Comparison of ENCODE assay signal across 23 cellular contexts in the genomic region with DNA sequence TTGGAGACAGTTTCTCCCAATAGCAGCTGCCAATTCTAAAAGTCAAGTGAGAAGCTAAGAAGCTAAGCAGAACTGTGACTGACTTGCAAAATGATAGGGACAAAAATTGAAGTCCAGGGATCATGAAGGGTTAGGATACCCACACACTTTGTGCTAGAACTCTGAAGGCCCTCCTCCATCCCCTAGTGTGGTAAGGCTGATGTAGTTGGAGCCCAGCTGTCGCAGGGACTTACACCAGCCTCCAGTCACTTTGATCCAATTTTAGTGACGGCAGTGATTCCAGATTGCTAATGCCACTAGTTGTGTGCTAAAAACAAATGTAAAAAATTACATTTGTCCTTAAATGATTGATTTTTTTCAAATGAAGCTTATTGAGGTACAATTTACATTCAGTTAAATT.
"Had no signal": no experiment of that assay in that cellular context is flagged by ENCODE, and none has a peak within 500 bp of the region (broad histone marks: within the 10 kb centered on the region; RNA-seq: fewer than 3 reads in every experiment).

No MANE protein-coding gene starts in this region.

- H3K4me3 ChIP-seq: hepatocyte, lower lobe of right lung, mucosa of descending colon, psoas muscle, right atrium auricular region, tibial nerve, uterus had no signal

- H3K36me3 ChIP-seq: lower lobe of right lung, right atrium auricular region, tibial nerve, uterus had no signal

- H3K4me2 ChIP-seq: hepatocyte had no signal

- H2AFZ ChIP-seq: hepatocyte had no signal

- ATAC-seq: activated CD4-positive, CD25-positive, alpha-beta regulatory T cell treated with anti-CD3 and anti-CD28 coated beads, Interleukin-2, amount 50 U/mL, for 24 hours; activated CD8-positive, alpha-beta memory T cell treated with anti-CD3 and anti-CD28 coated beads, Interleukin-2, amount 10 ng/mL, durations not matched to agents 7 days and 5 days; activated CD8-positive, alpha-beta T cell treated with anti-CD3 and anti-CD28 coated beads for 36 hours; foreskin keratinocyte; left lobe of liver; lower lobe of right lung; mucosa of descending colon; naive thymus-derived CD4-positive, alpha-beta T cell; psoas muscle had no signal

- H3K27ac ChIP-seq: foreskin keratinocyte, hepatocyte, lower lobe of right lung, psoas muscle, right atrium auricular region, tibial nerve, uterus had no signal

- DNase-seq: activated CD4-positive, alpha-beta T cell treated with anti-CD3 and anti-CD28 coated beads, Interleukin-2, amount 10 ng/mL, durations not matched to agents 24 days and 14 days; activated CD8-positive, alpha-beta memory T cell treated with anti-CD3 and anti-CD28 coated beads, Interleukin-2, amount 10 ng/mL, durations not matched to agents 7 days and 5 days; activated CD8-positive, alpha-beta T cell treated with anti-CD3 and anti-CD28 coated beads for 36 hours; activated effector memory CD4-positive, alpha-beta T cell treated with anti-CD3 and anti-CD28 coated beads, Interleukin-2, amount 50 U/mL, for 16 hours; activated naive CD4-positive, alpha-beta T cell treated with anti-CD3 and anti-CD28 coated beads, Interleukin-2, amount 10 ng/mL, durations not matched to agents 7 days and 5 days; activated T-cell treated with anti-CD3 and anti-CD28 coated beads for 4 hours; amygdala; effector CD4-positive, alpha-beta T cell; foreskin keratinocyte; immature natural killer cell; lower lobe of right lung; mesendoderm; mucosa of descending colon; naive thymus-derived CD4-positive, alpha-beta T cell; psoas muscle; stimulated activated CD4-positive, alpha-beta T cell treated with anti-CD3 and anti-CD28 coated beads, Interleukin-12 subunit alpha, Interleukin-12 subunit beta, amount 100 ng/mL, for 4 hours; stimulated activated CD4-positive, alpha-beta T cell treated with anti-CD3 and anti-CD28 coated beads, Interleukin-1b, Interleukin-23, amount 100 ng/mL, for 48 hours; uterus had no signal

- H3K27me3 ChIP-seq: foreskin keratinocyte, hepatocyte, right atrium auricular region, tibial nerve, uterus had no signal

- H3K9me3 ChIP-seq: lower lobe of right lung, mucosa of descending colon, psoas muscle, tibial nerve, uterus had no signal
